Comparison of ENCODE assay signal across 8 cellular contexts in the genomic region with DNA sequence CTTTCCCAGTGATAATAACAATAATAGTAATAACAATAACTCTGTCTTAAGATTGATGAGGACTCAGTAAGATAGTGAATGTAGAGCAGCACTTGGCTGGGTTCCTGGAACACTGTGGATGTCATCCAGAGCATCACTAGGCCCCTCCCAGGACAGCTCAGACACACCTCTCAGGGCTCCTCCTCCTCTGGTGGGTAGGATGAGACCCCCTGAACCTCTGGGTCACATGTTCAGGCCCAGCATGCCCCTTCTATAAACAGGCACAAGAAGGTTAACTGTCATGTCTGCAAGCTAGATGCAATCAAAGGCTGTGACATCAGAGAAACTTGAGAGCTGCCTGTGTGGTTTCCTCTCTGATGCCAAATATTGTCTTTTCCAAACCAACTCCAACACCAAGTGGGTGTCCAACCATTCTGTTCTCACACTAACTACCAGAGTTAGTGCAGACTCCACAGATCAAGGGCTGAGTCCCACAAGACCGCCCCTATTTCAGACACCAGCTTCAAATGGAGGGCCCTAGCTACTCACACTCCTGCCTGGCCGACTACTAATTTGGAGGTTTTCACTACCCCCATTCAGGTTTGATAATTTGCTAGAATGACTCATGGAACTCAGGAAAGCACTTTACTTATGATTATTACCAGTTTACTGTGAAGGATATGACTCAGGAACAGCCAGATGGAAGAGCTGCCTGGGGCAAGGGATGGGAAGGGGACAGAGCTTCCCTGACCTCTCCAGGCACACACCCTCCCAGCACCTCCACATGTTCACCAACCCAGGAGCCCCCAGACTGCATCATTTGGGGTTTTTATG. TPM values are rescaled to one million over a fixed set of nuclear protein-coding genes. Genes with fewer than 3 reads are reported as not detected.
A peak's percentile ranks its signal among the peaks of the same experiment; 100 is the strongest.
DNase-seq lines count a peak whose midpoint lies in the region; ATAC-seq and TF ChIP-seq lines count a peak whose summit lies in the region.

No MANE protein-coding gene starts in this region.

- no peaks in the 10 kb centered on the region for H3K9me3 Mint-ChIP-seq in neural progenitor cell

- H3K4me3 Mint-ChIP-seq in neural progenitor cell: no peak overlapping the region

- H3K36me3 ChIP-seq in aorta (ENCODE audit: control insufficient read depth in 1 of 2, insufficient read depth in 2 of 2, low read length in 1 of 2): no peaks in the 10 kb centered on the region
- no peaks in the 10 kb centered on the region for H3K36me3 ChIP-seq in neural progenitor cell

- 60 to 67% methylated on average over 2 of the region's 2 CpGs for WGBS in aorta, 2 donors

- H3K9me3 ChIP-seq in aorta (ENCODE audit: control insufficient read depth, low read length) (no peaks in the 10 kb centered on the region), neural progenitor cell (ENCODE audit: low read depth) (no peaks in the 10 kb centered on the region)

- no peaks in the 10 kb centered on the region for H3K36me3 Mint-ChIP-seq in neural progenitor cell

- intact Hi-C loops in left ventricle myocardium superior (cut with micrococcal nuclease): no loop called here
- intact Hi-C loops in aorta (cut with DNase I): no loop called here

- H3K27me3 ChIP-seq in aorta (ENCODE audit: control insufficient read depth in 1 of 2, insufficient read depth in 2 of 2, low read length in 1 of 2): no peaks in the 10 kb centered on the region
- H3K27me3 ChIP-seq in neural progenitor cell: no peaks in the 10 kb centered on the region

- H3K9ac ChIP-seq in neural progenitor cell: no peak overlapping the region

- no peak overlapping the region for H3K4me3 ChIP-seq in aorta (ENCODE audit: low read length in 2 of 2)
- no peak overlapping the region for H3K4me3 ChIP-seq in neural progenitor cell

- H3K27ac Mint-ChIP-seq in neural progenitor cell: no peak overlapping the region

- DNase-seq in AG08396 (ENCODE audit: low spot score) (peak; percentile 58), left ventricle myocardium superior (no peak), aorta (peak in 1 of 2 donors; percentile 52), DMS79 treated with DMSO at 0.1 percent for 48 hours (lab: John Stamatoyannopoulos, UW) (no peak), neural progenitor cell (ENCODE audit: low spot score) (no peak)
- DNase-seq in activated T-cell treated with anti-CD3 and anti-CD28 coated beads, Interleukin-2, amount 50 U/mL, for 1 hour: peak; percentile 25

- no peak overlapping the region for H3K4me2 ChIP-seq in neural progenitor cell

- H4K20me1 ChIP-seq in neural progenitor cell (ENCODE audit: low read depth): no peaks in the 10 kb centered on the region

- H3K27ac ChIP-seq in aorta (ENCODE audit: low read depth in 1 of 2, low read length in 2 of 2) (no peak overlapping the region), neural progenitor cell (no peak overlapping the region)

- peak; percentile 67 for ATAC-seq in HG02870 (IDR thresholded peaks at IDR 0.05; ENCODE audit: unreplicated experiment)
- peak; percentile 53 for ATAC-seq in left ventricle myocardium superior
- peak; percentile 72 for ATAC-seq in aorta (ENCODE audit: low FRiP score)
- ATAC-seq in GM21576 (IDR thresholded peaks at IDR 0.05; ENCODE audit: unreplicated experiment): no peak

- H3K79me2 ChIP-seq in neural progenitor cell (ENCODE audit: low read depth): no peaks in the 10 kb centered on the region

- H3K4me1 ChIP-seq in aorta (ENCODE audit: control insufficient read depth in 1 of 2, insufficient read depth in 2 of 2, low read length in 2 of 2) (peaks cover 0 to 4% of the 10 kb centered on the region in 2 donors), neural progenitor cell (peaks cover 4% of the 10 kb centered on the region)

- no peaks in the 10 kb centered on the region for H3K4me1 Mint-ChIP-seq in neural progenitor cell

- H3K27me3 Mint-ChIP-seq in neural progenitor cell (ENCODE audit: insufficient read depth, low read depth): no peaks in the 10 kb centered on the region

- no peak for TF ChIP-seq CTCF in neural progenitor cell (IDR thresholded peaks at IDR 0.05)

- no peak overlapping the region for H2AFZ ChIP-seq in neural progenitor cell (replicated peaks)

- H3F3A ChIP-seq in neural progenitor cell (ENCODE audit: low read depth): no peaks in the 10 kb centered on the region

RNA-seq across cellular contexts. Expression of a gene that starts 46.4 kb away (rescaled TPM):
- total RNA-seq in left ventricle myocardium superior (71.2 TPM), aorta (100 to 1,000 TPM; 193 to 250 TPM), neural progenitor cell (ENCODE audit: low replicate concordance) (374 and 421 TPM in 2 replicates)
- polyA plus RNA-seq in aorta: 10 to 100 TPM; 73.1 to 78.6 TPM

Comparison
In these comparisons a context has a peak if more than half of its experiments do, and no peak if none do; other contexts are left out.
1. DNase-seq: peak in AG08396 (single experiment) and activated T-cell treated with anti-CD3 and anti-CD28 coated beads, Interleukin-2, amount 50 U/mL, for 1 hour (single experiment); none in left ventricle myocardium superior (single experiment), DMS79 treated with DMSO at 0.1 percent for 48 hours (single experiment) and neural progenitor cell (single experiment).